19 cellular contexts compared by ENCODE assay signal in genomic region chr7:146982482-146982881, GRCh38.
"Had no signal": no experiment of that assay in that cellular context is flagged by ENCODE, and none has a peak within 500 bp of the region (broad histone marks: within the 10 kb centered on the region; RNA-seq: fewer than 3 reads in every experiment).

No MANE protein-coding gene starts in this region.

- DNase-seq: dorsolateral prefrontal cortex; effector CD4-positive, alpha-beta T cell; head of caudate nucleus; left cardiac atrium; left lung; mesenchymal stem cell; naive thymus-derived CD4-positive, alpha-beta T cell; nucleus accumbens; right cardiac atrium; sigmoid colon; spleen; stimulated activated CD4-positive, alpha-beta T cell treated with anti-CD3 and anti-CD28 coated beads, Interleukin-4, amount 100 ng/mL, for 4 hours; stimulated activated naive CD8-positive, alpha-beta T cell treated with anti-CD3 and anti-CD28 coated beads, Interleukin-15, Interleukin-2, amounts not matched to agents 100 U/mL and 50 U/mL, for 24 hours; substantia nigra; testis; tibial artery had no signal

- H3K4me1 ChIP-seq: left lung, prostate gland, sigmoid colon, spleen, testis, tibial artery had no signal

- H3K36me3 ChIP-seq: left lung, prostate gland, sigmoid colon, spleen, tibial artery had no signal

- H3K27me3 ChIP-seq: dorsolateral prefrontal cortex, left lung, sigmoid colon, spleen, testis, tibial artery had no signal

- H3K27ac ChIP-seq: dorsolateral prefrontal cortex, left lung, prostate gland, sigmoid colon, spleen, testis, tibial artery had no signal

- H3K9me3 ChIP-seq: left lung, prostate gland, sigmoid colon, testis, tibial artery had no signal

- ATAC-seq: left cardiac atrium; left lung; naive thymus-derived CD4-positive, alpha-beta T cell; right cardiac atrium; stimulated activated memory B cell treated with anti-CD40 and anti-IgM and Interleukin-4, amounts not matched to agents 10 μg/mL and 1 μg/mL and 100 μg/mL, for 72 hours; stimulated activated naive CD8-positive, alpha-beta T cell treated with anti-CD3 and anti-CD28 coated beads, Interleukin-15, Interleukin-2, amounts not matched to agents 100 U/mL and 50 U/mL, for 24 hours had no signal

- FAIRE-seq: frontal cortex had no signal

- H3K4me3 ChIP-seq: dorsolateral prefrontal cortex, left lung, prostate gland, sigmoid colon, spleen, testis, tibial artery had no signal
